In genomic region chr6:137819740-137820139, GRCh38 we compare ENCODE assay signal across 17 cellular contexts. TPM values are rescaled to one million over a fixed set of nuclear protein-coding genes. Genes with fewer than 3 reads are reported as not detected.
DNase-seq lines count a peak whose midpoint lies in the region; ATAC-seq, FAIRE-seq and TF ChIP-seq lines count a peak whose summit lies in the region.
"Had no signal": no experiment of that assay in that cellular context is flagged by ENCODE, and none has a peak within 500 bp of the region (broad histone marks: within the 10 kb centered on the region; RNA-seq: fewer than 3 reads in every experiment).

No MANE protein-coding gene starts in this region.

- H3K27me3 ChIP-seq in body of pancreas: no peaks in the 10 kb centered on the region
- H3K27me3 ChIP-seq: gastrocnemius medialis, testis had no signal

- DNase-seq in GM12891 (ENCODE audit: insufficient read length, low spot score): no peak
- no peak for DNase-seq in activated CD4-positive, alpha-beta memory T cell treated with anti-CD3 and anti-CD28 coated beads, Interleukin-2, amount 10 ng/mL, durations not matched to agents 7 days and 5 days
- peak in 8 of 10 donors; percentile 50 to 83 (median 66) for DNase-seq in naive thymus-derived CD8-positive, alpha-beta T cell
- no peak for DNase-seq in body of pancreas
- DNase-seq: DMS 273 treated with DMSO at 0.1 percent for 48 hours; gastrocnemius medialis; NCI-H1092; NCI-H524; SK-N-SH; stimulated activated CD4-positive, alpha-beta T cell treated with anti-CD3 and anti-CD28 coated beads, Interleukin-4, amount 100 ng/mL, for 1 hour; testis had no signal

- H3K4me1 Mint-ChIP-seq in activated CD4-positive, alpha-beta memory T cell treated with anti-CD3 and anti-CD28 coated beads, Interleukin-2, amount 10 ng/mL, durations not matched to agents 7 days and 5 days: peaks cover 75% of the 10 kb centered on the region
- H3K4me1 Mint-ChIP-seq in naive thymus-derived CD8-positive, alpha-beta T cell: peaks cover 29 to 83% (median 74%) of the 10 kb centered on the region in 4 donors

- no peak for TF ChIP-seq CTCF in body of pancreas (IDR thresholded peaks at IDR 0.05)

- FAIRE-seq in GM12891 (lab: Jason Lieb, UNC): peak; percentile 47
- FAIRE-seq: colon had no signal

- H3K27ac ChIP-seq in body of pancreas: no peak overlapping the region
- H3K27ac ChIP-seq: gastrocnemius medialis, GM23248, parathyroid adenoma, testis had no signal

- H3K4me3 ChIP-seq in body of pancreas: no peak overlapping the region
- H3K4me3 ChIP-seq: gastrocnemius medialis, GM23248, testis had no signal

- H3K27ac Mint-ChIP-seq in activated CD4-positive, alpha-beta memory T cell treated with anti-CD3 and anti-CD28 coated beads, Interleukin-2, amount 10 ng/mL, durations not matched to agents 7 days and 5 days: peak overlapping the region; percentile 65
- peak overlapping the region; percentile 98 to 100 (median 99) for H3K27ac Mint-ChIP-seq in naive thymus-derived CD8-positive, alpha-beta T cell

- CTCF ChIA-PET in activated CD4-positive, alpha-beta memory T cell treated with anti-CD3 and anti-CD28 coated beads, Interleukin-2, amount 10 ng/mL, durations not matched to agents 7 days and 5 days (lab: Charles Lee): no interaction called here

- H3K27me3 Mint-ChIP-seq in activated CD4-positive, alpha-beta memory T cell treated with anti-CD3 and anti-CD28 coated beads, Interleukin-2, amount 10 ng/mL, durations not matched to agents 7 days and 5 days: no peaks in the 10 kb centered on the region
- H3K27me3 Mint-ChIP-seq in naive thymus-derived CD8-positive, alpha-beta T cell: no peaks in the 10 kb centered on the region

- intact Hi-C loops in body of pancreas (cut with DNase I): no loop called here

- POLR2A ChIA-PET in activated CD4-positive, alpha-beta memory T cell treated with anti-CD3 and anti-CD28 coated beads, Interleukin-2, amount 10 ng/mL, durations not matched to agents 7 days and 5 days (lab: Charles Lee): interaction anchor here (0.6 to 1.9 kb wide), 3 partner anchors 9 to 23 kb away, joined by 3 to 6 read pairs (median 4); no protein-coding TSS in a partner anchor
- POLR2A ChIA-PET in naive thymus-derived CD8-positive, alpha-beta T cell (lab: Charles Lee): interaction anchor here (1.1 to 2.0 kb wide), 2 partner anchors 8 to 48 kb away, joined by 4 to 12 read pairs; partner anchors contain the start of gene TNFAIP3

- ATAC-seq in HG02759 (IDR thresholded peaks at IDR 0.05; ENCODE audit: unreplicated experiment) (peak; percentile 47), HG03439 (IDR thresholded peaks at IDR 0.05; ENCODE audit: unreplicated experiment) (no peak), body of pancreas (no peak), HG03571 (IDR thresholded peaks at IDR 0.05; ENCODE audit: unreplicated experiment) (no peak)
- ATAC-seq in naive thymus-derived CD8-positive, alpha-beta T cell: peak; percentile 51 to 56
- ATAC-seq: gastrocnemius medialis had no signal

- H3K9me3 ChIP-seq in body of pancreas: no peaks in the 10 kb centered on the region
- H3K9me3 ChIP-seq: gastrocnemius medialis, SK-N-SH, testis had no signal

- 66 to 74% methylated on average over 2 of the region's 2 CpGs for WGBS in body of pancreas, 2 donors

- no peaks in the 10 kb centered on the region for H3K36me3 ChIP-seq in body of pancreas (replicated peaks in 1 of 2; ENCODE audit: insufficient read depth in 1 of 2, low read depth in 2 of 2)
- H3K36me3 ChIP-seq: gastrocnemius medialis had no signal

- TF ChIP-seq POLR2A in GM12891 (IDR thresholded peaks at IDR 0.05; ENCODE audit: low read depth, low read length) (no peak), body of pancreas (IDR thresholded peaks at IDR 0.05) (no peak)

- no peaks in the 10 kb centered on the region for H3K9me3 Mint-ChIP-seq in activated CD4-positive, alpha-beta memory T cell treated with anti-CD3 and anti-CD28 coated beads, Interleukin-2, amount 10 ng/mL, durations not matched to agents 7 days and 5 days
- peaks cover 0 to 4% (median 0%) of the 10 kb centered on the region in 9 donors for H3K9me3 Mint-ChIP-seq in naive thymus-derived CD8-positive, alpha-beta T cell

- H3K4me3 Mint-ChIP-seq in activated CD4-positive, alpha-beta memory T cell treated with anti-CD3 and anti-CD28 coated beads, Interleukin-2, amount 10 ng/mL, durations not matched to agents 7 days and 5 days: no peak overlapping the region
- peak overlapping the region; percentile 27 to 79 (median 67) for H3K4me3 Mint-ChIP-seq in naive thymus-derived CD8-positive, alpha-beta T cell

- H3K4me1 ChIP-seq in body of pancreas: no peaks in the 10 kb centered on the region
- H3K4me1 ChIP-seq: gastrocnemius medialis had no signal

- H3K36me3 Mint-ChIP-seq in activated CD4-positive, alpha-beta memory T cell treated with anti-CD3 and anti-CD28 coated beads, Interleukin-2, amount 10 ng/mL, durations not matched to agents 7 days and 5 days (ENCODE audit: low read depth): peaks cover 4% of the 10 kb centered on the region
- H3K36me3 Mint-ChIP-seq in naive thymus-derived CD8-positive, alpha-beta T cell: peaks cover 0 to 2% (median 0%) of the 10 kb centered on the region in 3 donors

TF ChIP-seq in GM12891, 5 proteins besides CTCF, POLR2A, EP300 and RAD21:
- TF ChIP-seq POU2F2 (IDR thresholded peaks at IDR 0.05; ENCODE audit: low read depth, low read length) (no peak), POLR2AphosphoS5 (IDR thresholded peaks at IDR 0.05; ENCODE audit: low read depth, low read length) (no peak), TAF1 (IDR thresholded peaks at IDR 0.05; ENCODE audit: low read depth, low read length) (no peak), SPI1 (IDR thresholded peaks at IDR 0.05; ENCODE audit: low read depth, low read length) (no peak), PAX5 (IDR thresholded peaks at IDR 0.05; ENCODE audit: insufficient read depth, low read length, severe bottlenecking) (no peak)

RNA-seq across cellular contexts. Expression of gene TNFAIP3, which starts 47.3 kb away (rescaled TPM):
- 120 TPM for polyA plus RNA-seq in GM12891 (2012; ENCODE audit: low read depth, missing spikeins)
- 100 to 1,000 TPM; 143 to 144 TPM for total RNA-seq in activated CD4-positive, alpha-beta memory T cell treated with anti-CD3 and anti-CD28 coated beads, Interleukin-2, amount 10 ng/mL, durations not matched to agents 7 days and 5 days
- total RNA-seq in naive thymus-derived CD8-positive, alpha-beta T cell: 100 to 1,000 TPM; 108 to 114 TPM
- 100 to 1,000 TPM in 1 of 3 donors, 10 to 100 TPM in 2; 61.5 to 139 (median 84.3) TPM for polyA plus RNA-seq in naive thymus-derived CD8-positive, alpha-beta T cell
- 10 to 100 TPM in 1 of 2 donors, 1 to 10 TPM in 1; 9.6 to 12.5 TPM for total RNA-seq in body of pancreas

Comparison
In these comparisons a context has a peak if more than half of its experiments do, and no peak if none do; other contexts are left out.
1. DNase-seq: peak in naive thymus-derived CD8-positive, alpha-beta T cell (8 of 10); none in GM12891 (single experiment), activated CD4-positive, alpha-beta memory T cell treated with anti-CD3 and anti-CD28 coated beads, Interleukin-2, amount 10 ng/mL, durations not matched to agents 7 days and 5 days (single experiment) and body of pancreas (0 of 4).
2. ATAC-seq: peak in HG02759 (single experiment) and naive thymus-derived CD8-positive, alpha-beta T cell (2 of 2); none in HG03439 (single experiment), body of pancreas (single experiment) and HG03571 (single experiment).
3. RNA of gene TNFAIP3, which starts 47.3 kb away (total RNA-seq): 143 to 144 TPM in activated CD4-positive, alpha-beta memory T cell treated with anti-CD3 and anti-CD28 coated beads, Interleukin-2, amount 10 ng/mL, durations not matched to agents 7 days and 5 days and 108 to 114 TPM in naive thymus-derived CD8-positive, alpha-beta T cell; 9.6 to 12.5 TPM in body of pancreas; every median in the first group is over 4 times any median in the second.